In the genomic region with DNA sequence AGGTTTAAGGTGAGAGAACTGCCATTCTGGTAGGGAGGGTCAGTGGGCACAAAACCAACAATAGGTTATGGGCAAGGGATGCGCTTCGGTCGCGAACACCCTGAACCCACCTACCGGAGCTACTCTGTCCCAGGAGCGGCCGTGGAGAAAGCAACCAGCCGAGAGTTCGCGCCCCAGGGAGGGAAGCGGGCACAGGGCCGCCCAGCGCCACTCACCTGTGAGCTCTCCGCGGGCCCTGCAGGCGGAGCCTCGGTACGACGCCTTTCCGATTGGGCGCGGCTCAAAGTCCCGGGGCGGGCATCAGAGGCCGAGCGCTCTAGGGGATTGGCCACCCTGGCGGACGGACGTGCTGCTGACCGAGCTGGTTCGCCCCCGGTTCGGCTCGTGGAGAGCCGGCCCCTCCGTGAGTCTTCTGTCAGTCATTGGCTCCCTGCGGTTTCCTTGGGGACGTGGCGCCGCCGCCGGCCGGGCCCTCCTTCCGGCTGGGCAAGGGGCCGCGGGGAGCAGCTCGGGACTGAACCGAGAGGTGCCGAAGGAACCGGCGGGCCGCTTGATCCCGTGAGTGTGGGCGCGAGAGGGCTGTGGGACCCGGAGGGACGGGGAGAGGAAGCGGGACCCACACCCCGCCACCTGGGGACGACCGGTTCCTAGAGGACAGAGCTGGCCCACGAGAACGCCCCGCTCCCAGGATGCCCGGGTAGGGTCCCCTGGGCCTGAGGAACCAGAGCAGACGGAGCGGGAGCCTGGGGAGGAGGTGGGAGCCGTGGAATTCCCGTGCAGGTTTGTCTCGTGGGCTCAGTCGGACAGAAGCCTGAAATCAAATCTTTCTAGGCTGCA, we compare ENCODE assay signal across 8 cellular contexts. TPM values are rescaled to one million over a fixed set of nuclear protein-coding genes. Genes with fewer than 3 reads are reported as not detected.
A peak's percentile ranks its signal among the peaks of the same experiment; 100 is the strongest.
DNase-seq lines count a peak whose midpoint lies in the region; ATAC-seq and TF ChIP-seq lines count a peak whose summit lies in the region.

A gene with protein sequence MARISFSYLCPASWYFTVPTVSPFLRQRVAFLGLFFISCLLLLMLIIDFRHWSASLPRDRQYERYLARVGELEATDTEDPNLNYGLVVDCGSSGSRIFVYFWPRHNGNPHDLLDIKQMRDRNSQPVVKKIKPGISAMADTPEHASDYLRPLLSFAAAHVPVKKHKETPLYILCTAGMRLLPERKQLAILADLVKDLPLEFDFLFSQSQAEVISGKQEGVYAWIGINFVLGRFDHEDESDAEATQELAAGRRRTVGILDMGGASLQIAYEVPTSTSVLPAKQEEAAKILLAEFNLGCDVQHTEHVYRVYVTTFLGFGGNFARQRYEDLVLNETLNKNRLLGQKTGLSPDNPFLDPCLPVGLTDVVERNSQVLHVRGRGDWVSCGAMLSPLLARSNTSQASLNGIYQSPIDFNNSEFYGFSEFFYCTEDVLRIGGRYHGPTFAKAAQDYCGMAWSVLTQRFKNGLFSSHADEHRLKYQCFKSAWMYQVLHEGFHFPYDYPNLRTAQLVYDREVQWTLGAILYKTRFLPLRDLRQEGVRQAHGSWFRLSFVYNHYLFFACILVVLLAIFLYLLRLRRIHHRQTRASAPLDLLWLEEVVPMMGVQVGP (plus strand): TSS at position 479 of the 837 bp plus-strand sequence. CDS start 448 bp downstream, outside the sequence.

- peak within 1 kb of the TSS; percentile 94 for H3K4me2 ChIP-seq in GM23248 (ENCODE audit: unreplicated experiment)
- peak within 1 kb of the TSS; percentile 97 for H3K4me2 ChIP-seq in fibroblast of lung (ENCODE audit: extremely low read depth, insufficient read depth, low read length)

- H3K27me3 ChIP-seq in GM23248 (replicated peaks; ENCODE audit: insufficient read depth) (no peaks in the 10 kb centered on the region), fibroblast of lung (ENCODE audit: control insufficient read depth, insufficient read depth, low read length) (no peaks in the 10 kb centered on the region)
- H3K27me3 ChIP-seq in naive thymus-derived CD4-positive, alpha-beta T cell (ENCODE audit: control insufficient read depth in 2 of 2, insufficient read depth in 2 of 2, low read length in 2 of 2): no peaks in the 10 kb centered on the region

- CTCF ChIA-PET in naive thymus-derived CD4-positive, alpha-beta T cell (lab: Charles Lee): interaction anchor here (0.6 to 2.0 kb wide), 3 partner anchors 37 to 56 kb away, joined by 3 to 8 read pairs (median 5); no protein-coding TSS in a partner anchor

- H3K27ac ChIP-seq in GM23248: peak within 1 kb of the TSS; percentile 95
- peak within 1 kb of the TSS; percentile 90 for H3K27ac ChIP-seq in fibroblast of lung (ENCODE audit: insufficient read depth, low read length)
- peak within 1 kb of the TSS; percentile 69 for H3K27ac ChIP-seq in naive thymus-derived CD4-positive, alpha-beta T cell (ENCODE audit: low read depth, low read length)

- peak; percentile 97 for DNase-seq in Daoy (ENCODE audit: low read depth)
- DNase-seq in GM23248: peak; percentile 100
- peak; percentile 94 to 97 for DNase-seq in Kasumi-1 (lab: John Stamatoyannopoulos, UW)
- DNase-seq in RKO (ENCODE audit: low spot score): peak; percentile 97
- peak; percentile 74 to 86 for DNase-seq in activated T-helper 1 cell treated with anti-CD3 and anti-CD28 coated beads, Interleukin-2, amount 50 U/mL, for 16 hours (ENCODE audit: low read depth in 1 of 2, low spot score in 1 of 2)
- peak; percentile 91 to 97 for DNase-seq in fibroblast of lung (ENCODE audit: low read depth in 2 of 2)
- peak; percentile 66 to 90 (median 77) for DNase-seq in naive thymus-derived CD4-positive, alpha-beta T cell

- H2AFZ ChIP-seq in GM23248 (peak within 1 kb of the TSS; percentile 90), fibroblast of lung (ENCODE audit: low read length) (peak within 1 kb of the TSS; percentile 98)

- ATAC-seq in naive thymus-derived CD4-positive, alpha-beta T cell: peak; percentile 99
- peak; percentile 100 for ATAC-seq in stimulated activated memory B cell treated with anti-CD40 and anti-IgM and Interleukin-4, amounts not matched to agents 10 μg/mL and 1 μg/mL and 100 μg/mL, for 72 hours

- H4K20me1 ChIP-seq in GM23248 (ENCODE audit: insufficient read depth): no peaks in the 10 kb centered on the region
- H4K20me1 ChIP-seq in fibroblast of lung (ENCODE audit: control insufficient read depth, extremely low read depth, insufficient read depth, low read length): no peaks in the 10 kb centered on the region

- no peaks in the 10 kb centered on the region for H3K9me3 ChIP-seq in GM23248 (ENCODE audit: low read depth)
- H3K9me3 ChIP-seq in fibroblast of lung (ENCODE audit: control insufficient read depth, insufficient read depth, low read depth, low read length): no peaks in the 10 kb centered on the region
- H3K9me3 ChIP-seq in naive thymus-derived CD4-positive, alpha-beta T cell (ENCODE audit: control insufficient read depth in 2 of 3, low read length in 3 of 3): no peaks in the 10 kb centered on the region

- H3K36me3 Mint-ChIP-seq in naive thymus-derived CD4-positive, alpha-beta T cell: peaks cover 0 to 10% (median 1%) of the 10 kb centered on the region in 5 donors
- H3K36me3 Mint-ChIP-seq in stimulated activated memory B cell treated with anti-CD40 and anti-IgM and Interleukin-4, amounts not matched to agents 10 μg/mL and 1 μg/mL and 100 μg/mL, for 72 hours: peaks cover 14% of the 10 kb centered on the region

- intact Hi-C loops in naive thymus-derived CD4-positive, alpha-beta T cell (cut with micrococcal nuclease): loop anchor here (1.0 to 5.0 kb wide), 5 partner anchors 39 to 1212 kb away; partner anchors contain the start of genes COX15 (in 2 of the 2), CUTC (in 2 of the 2), GOT1 (in 2 of the 2) and SLC25A28 (in 2 of the 2)

- H3F3A ChIP-seq in GM23248 (ENCODE audit: insufficient read depth): peaks cover 20% of the 10 kb centered on the region

- H3K4me3 Mint-ChIP-seq in naive thymus-derived CD4-positive, alpha-beta T cell: peak within 1 kb of the TSS; percentile 80 to 95 (median 92)
- peak within 1 kb of the TSS; percentile 92 for H3K4me3 Mint-ChIP-seq in stimulated activated memory B cell treated with anti-CD40 and anti-IgM and Interleukin-4, amounts not matched to agents 10 μg/mL and 1 μg/mL and 100 μg/mL, for 72 hours

- 1 to 2% methylated on average over 67 to 70 of the region's 71 CpGs for WGBS in GM23248 (ENCODE audit: low coverage in 1 of 2, low lambda C conversion rate in 2 of 2, missing lambda C conversion rate in 2 of 2), 2 experiments

- H3K4me1 ChIP-seq in GM23248 (ENCODE audit: insufficient read depth) (peaks cover 21% of the 10 kb centered on the region), fibroblast of lung (ENCODE audit: control insufficient read depth, extremely low read depth, insufficient read depth, low read length) (no peaks in the 10 kb centered on the region)
- no peaks in the 10 kb centered on the region for H3K4me1 ChIP-seq in naive thymus-derived CD4-positive, alpha-beta T cell (ENCODE audit: control insufficient read depth in 2 of 2, insufficient read depth in 2 of 2, low read length in 2 of 2)

- peaks cover 17 to 32% (median 21%) of the 10 kb centered on the region in 7 donors for H3K4me1 Mint-ChIP-seq in naive thymus-derived CD4-positive, alpha-beta T cell
- peaks cover 37% of the 10 kb centered on the region for H3K4me1 Mint-ChIP-seq in stimulated activated memory B cell treated with anti-CD40 and anti-IgM and Interleukin-4, amounts not matched to agents 10 μg/mL and 1 μg/mL and 100 μg/mL, for 72 hours

- H3K27ac Mint-ChIP-seq in naive thymus-derived CD4-positive, alpha-beta T cell: peak within 1 kb of the TSS; percentile 5 to 88 (median 73)
- H3K27ac Mint-ChIP-seq in stimulated activated memory B cell treated with anti-CD40 and anti-IgM and Interleukin-4, amounts not matched to agents 10 μg/mL and 1 μg/mL and 100 μg/mL, for 72 hours: peak within 1 kb of the TSS; percentile 85

- in situ Hi-C loops in GM23248 (cut with MboI): no loop called here

- H3K27me3 Mint-ChIP-seq in naive thymus-derived CD4-positive, alpha-beta T cell: peaks cover 0 to 25% (median 15%) of the 10 kb centered on the region in 5 donors
- no peaks in the 10 kb centered on the region for H3K27me3 Mint-ChIP-seq in stimulated activated memory B cell treated with anti-CD40 and anti-IgM and Interleukin-4, amounts not matched to agents 10 μg/mL and 1 μg/mL and 100 μg/mL, for 72 hours

- H3K9ac ChIP-seq in GM23248: peak within 1 kb of the TSS; percentile 99
- H3K9ac ChIP-seq in fibroblast of lung (ENCODE audit: insufficient read depth, low read length): peak within 1 kb of the TSS; percentile 97

- H3K79me2 ChIP-seq in GM23248 (ENCODE audit: insufficient read depth): peaks cover 47% of the 10 kb centered on the region
- H3K79me2 ChIP-seq in fibroblast of lung (ENCODE audit: control insufficient read depth, insufficient read depth, low read length): peaks cover 14% of the 10 kb centered on the region

- TF ChIP-seq CTCF in fibroblast of lung (conservative IDR thresholded peaks at IDR 0.05 in 1 of 2, IDR thresholded peaks at IDR 0.05 in 1 of 2; ENCODE audit: low read depth in 1 of 2, low read length in 2 of 2): peak; percentile 20 to 26

- H3K4me3 ChIP-seq in GM23248: peak within 1 kb of the TSS; percentile 92
- H3K4me3 ChIP-seq in fibroblast of lung (replicated peaks in 1 of 4; ENCODE audit: control extremely low read depth in 1 of 4, insufficient read depth in 1 of 4, low read depth in 3 of 4, low read length in 4 of 4): peak within 1 kb of the TSS; percentile 85 to 99 (median 87)
- H3K4me3 ChIP-seq in naive thymus-derived CD4-positive, alpha-beta T cell (ENCODE audit: low read length): peak within 1 kb of the TSS; percentile 72

- H3K36me3 ChIP-seq in GM23248 (ENCODE audit: low read depth) (peaks cover 14% of the 10 kb centered on the region; the same call in 1 of the 2 replicates), fibroblast of lung (ENCODE audit: control insufficient read depth, insufficient read depth, low read length) (no peaks in the 10 kb centered on the region)
- H3K36me3 ChIP-seq in naive thymus-derived CD4-positive, alpha-beta T cell (ENCODE audit: control insufficient read depth in 2 of 3, insufficient read depth in 3 of 3, low read length in 3 of 3): no peaks in the 10 kb centered on the region

- no peaks in the 10 kb centered on the region for H3K9me3 Mint-ChIP-seq in naive thymus-derived CD4-positive, alpha-beta T cell
- H3K9me3 Mint-ChIP-seq in stimulated activated memory B cell treated with anti-CD40 and anti-IgM and Interleukin-4, amounts not matched to agents 10 μg/mL and 1 μg/mL and 100 μg/mL, for 72 hours: no peaks in the 10 kb centered on the region

- H3K9me2 ChIP-seq in GM23248 (ENCODE audit: insufficient read depth): no peaks in the 10 kb centered on the region

- POLR2A ChIA-PET in naive thymus-derived CD4-positive, alpha-beta T cell (lab: Charles Lee): interaction anchor here (0.6 to 3.6 kb wide), 4 partner anchors 37 to 160 kb away, joined by 4 to 14 read pairs (median 9); partner anchors contain the start of gene SLC25A28

RNA-seq across cellular contexts. Expression of the gene that starts here (rescaled TPM):
- total RNA-seq in Daoy (2014; rRNA removed; shearing (Covaris generic)): 7.3 and 7.5 TPM in 2 replicates
- total RNA-seq in GM23248 (2014; rRNA removed; shearing (Covaris generic)): 21.6 and 26.8 TPM in 2 replicates
- polyA plus RNA-seq in GM23248 (2016; fragmentation: Nextera tagmentation; extraction: Ambion mirVana) (7.5 and 8.3 TPM in 2 replicates), fibroblast of lung (12.1 and 17.3 TPM in 2 replicates)
- 13.6 and 28.9 TPM in 2 replicates for total RNA-seq in fibroblast of lung
- polyA plus RNA-seq in fibroblast of lung (2012): 6.1 and 8.2 TPM in 2 replicates
- 12.4 and 15.6 TPM in 2 replicates for polyA minus RNA-seq in fibroblast of lung (ENCODE audit: low replicate concordance)
- total RNA-seq in naive thymus-derived CD4-positive, alpha-beta T cell: 1 to 10 TPM; 2.5 to 6.6 (median 3.4) TPM
- polyA plus RNA-seq in naive thymus-derived CD4-positive, alpha-beta T cell: 1 to 10 TPM in 1 of 2 donors, under 1 TPM in 1; 0.47 to 1.7 TPM

Comparison
In these comparisons a context has a peak if more than half of its experiments do, and no peak if none do; other contexts are left out.
1. Peak in every context shown above with its lines: DNase-seq, ATAC-seq, H3K4me3 ChIP-seq and H3K27ac ChIP-seq.